Comparison of ENCODE assay signal across 1 cellular context in genomic region chr20:8250539-8251200, GRCh38.
TF ChIP-seq lines count a peak whose summit lies in the region.

No MANE protein-coding gene starts in this region.

TF ChIP-seq in HepG2, 621 proteins besides CTCF, POLR2A, EP300 and RAD21 (continued from another document and continues in another):
- TF ChIP-seq ZNF281 (CRISPR knock-in tag; IDR thresholded peaks at IDR 0.05; ENCODE audit: borderline replicate concordance) (peak; percentile 59; the same call in 1 of the 2 replicates), ZNF501 (CRISPR knock-in tag; IDR thresholded peaks at IDR 0.05) (peak; percentile 66; the same call in 1 of the 2 replicates), TARDBP (CRISPR knock-in tag; IDR thresholded peaks at IDR 0.05) (peak; percentile 99), DPF2 (CRISPR knock-in tag; IDR thresholded peaks at IDR 0.05; ENCODE audit: borderline replicate concordance, low read depth) (peak; percentile 97), HES4 (CRISPR knock-in tag; IDR thresholded peaks at IDR 0.05; ENCODE audit: borderline replicate concordance) (no peak), PHF5A (CRISPR knock-in tag; IDR thresholded peaks at IDR 0.05; ENCODE audit: low read depth, unreplicated experiment) (no peak), PHB2 (IDR thresholded peaks at IDR 0.05; ENCODE audit: partially characterized antibody) (no peak), RNF2 (conservative IDR thresholded peaks at IDR 0.05; ENCODE audit: low read depth) (no peak), ZSCAN22 (CRISPR knock-in tag; IDR thresholded peaks at IDR 0.05) (no peak), IKZF4 (CRISPR knock-in tag; IDR thresholded peaks at IDR 0.05; ENCODE audit: borderline replicate concordance, low read depth, not compliant biosample characterization) (no peak), PITX1 (CRISPR knock-in tag; IDR thresholded peaks at IDR 0.05) (peak; percentile 99), ZSCAN25 (CRISPR knock-in tag; IDR thresholded peaks at IDR 0.05) (no peak), ZNF776 (CRISPR knock-in tag; IDR thresholded peaks at IDR 0.05) (no peak), ATF1 (CRISPR knock-in tag; IDR thresholded peaks at IDR 0.05) (peak; percentile 84), ZNF292 (CRISPR knock-in tag; IDR thresholded peaks at IDR 0.05; ENCODE audit: borderline replicate concordance, low read depth) (peak; percentile 74; the same call in 1 of the 2 replicates), ELK4 (CRISPR knock-in tag; IDR thresholded peaks at IDR 0.05; ENCODE audit: borderline replicate concordance) (no peak), ASH2L (IDR thresholded peaks at IDR 0.05; ENCODE audit: insufficient read length, low read depth, low read length) (peak; percentile 95), CEBPZ (IDR thresholded peaks at IDR 0.05; ENCODE audit: low read length) (no peak), RORA (CRISPR knock-in tag; IDR thresholded peaks at IDR 0.05) (peak; percentile 75; the same call in 1 of the 2 replicates), TOE1 (CRISPR knock-in tag; IDR thresholded peaks at IDR 0.05) (peak; percentile 98; the same call in 1 of the 2 replicates), ZNF121 (CRISPR knock-in tag; IDR thresholded peaks at IDR 0.05) (no peak; the same call in 1 of the 2 replicates), TP53 (CRISPR knock-in tag; conservative IDR thresholded peaks at IDR 0.05) (no peak), HMGXB4 (CRISPR knock-in tag; IDR thresholded peaks at IDR 0.05; ENCODE audit: borderline replicate concordance in 1 of 2, low read depth in 1 of 2) (peak in 1 of 2 experiments; percentile 73; a peak in 1 of 4 replicates), NCOA5 (CRISPR knock-in tag; IDR thresholded peaks at IDR 0.05) (no peak), ZMYM2 (CRISPR knock-in tag; IDR thresholded peaks at IDR 0.05) (0 out of 2 replicates have a peak, but pooled peaks have one; percentile 19), ZNF772 (CRISPR knock-in tag; IDR thresholded peaks at IDR 0.05) (peak; percentile 39; the same call in 1 of the 2 replicates), BRD4 (CRISPR knock-in tag; IDR thresholded peaks at IDR 0.05) (no peak), NPAS2 (CRISPR knock-in tag; IDR thresholded peaks at IDR 0.05; ENCODE audit: borderline replicate concordance) (no peak), MLXIP (CRISPR knock-in tag; IDR thresholded peaks at IDR 0.05; ENCODE audit: borderline replicate concordance) (no peak), SP4 (CRISPR knock-in tag; IDR thresholded peaks at IDR 0.05) (no peak), HOXA7 (CRISPR knock-in tag; IDR thresholded peaks at IDR 0.05) (no peak), NR2F6 (IDR thresholded peaks at IDR 0.05) (peak; percentile 100), NR2F6 (CRISPR knock-in tag; IDR thresholded peaks at IDR 0.05) (peak; percentile 99), ZNF383 (CRISPR knock-in tag; IDR thresholded peaks at IDR 0.05; ENCODE audit: borderline replicate concordance) (no peak), MEIS1 (CRISPR knock-in tag; IDR thresholded peaks at IDR 0.05; ENCODE audit: borderline replicate concordance) (peak; percentile 93), KAT2B (IDR thresholded peaks at IDR 0.05; ENCODE audit: borderline replicate concordance, low read depth, low read length) (0 out of 2 replicates have a peak, but pooled peaks have one; percentile 11), BHLHE40 (IDR thresholded peaks at IDR 0.05; ENCODE audit: low read length) (peak; percentile 52), KAT8 (CRISPR knock-in tag; IDR thresholded peaks at IDR 0.05) (peak; percentile 85), TCF7 (IDR thresholded peaks at IDR 0.05; ENCODE audit: low read depth) (peak; percentile 100), POGZ (CRISPR knock-in tag; IDR thresholded peaks at IDR 0.05) (peak; percentile 95), ZNF362 (CRISPR knock-in tag; IDR thresholded peaks at IDR 0.05; ENCODE audit: borderline replicate concordance) (peak; percentile 74; the same call in 1 of the 2 replicates), MBNL3 (CRISPR knock-in tag; conservative IDR thresholded peaks at IDR 0.05) (no peak), ARNTL (CRISPR knock-in tag; IDR thresholded peaks at IDR 0.05) (peak; percentile 67; the same call in 1 of the 2 replicates), SAFB2 (CRISPR knock-in tag; IDR thresholded peaks at IDR 0.05; ENCODE audit: borderline replicate concordance, low read depth) (no peak; the same call in 1 of the 2 replicates), RFX5 (IDR thresholded peaks at IDR 0.05; ENCODE audit: low read depth, low read length) (no peak), HBP1 (CRISPR knock-in tag; IDR thresholded peaks at IDR 0.05; ENCODE audit: low read depth) (peak; percentile 46; the same call in 1 of the 2 replicates), ZBTB39 (CRISPR knock-in tag; IDR thresholded peaks at IDR 0.05) (peak; percentile 62; the same call in 1 of the 2 replicates), ZNF230 (CRISPR knock-in tag; IDR thresholded peaks at IDR 0.05) (0 out of 2 replicates have a peak, but pooled peaks have one; percentile 63), RBAK (CRISPR knock-in tag; IDR thresholded peaks at IDR 0.05) (peak; percentile 91)
